21 cellular contexts compared by ENCODE assay signal in genomic region chr18:56903686-56904085, GRCh38.
DNase-seq lines count a peak whose midpoint lies in the region; ATAC-seq, FAIRE-seq and TF ChIP-seq lines count a peak whose summit lies in the region.
"Had no signal": no experiment of that assay in that cellular context is flagged by ENCODE, and none has a peak within 500 bp of the region (broad histone marks: within the 10 kb centered on the region; RNA-seq: fewer than 3 reads in every experiment).

No MANE protein-coding gene starts in this region.

- no peak for DNase-seq in D721Med (ENCODE audit: insufficient read length, low spot score)
- DNase-seq in ELR (ENCODE audit: low read depth), result peak; percentile 10
- peak; percentile 27 for DNase-seq in fibroblast of the aortic adventitia (ENCODE audit: low read depth)
- DNase-seq in T1000 (lab: John Stamatoyannopoulos, UW), result no peak
- DNase-seq in activated CD4-positive, alpha-beta memory T cell treated with anti-CD3 and anti-CD28 coated beads, Interleukin-2, amount 10 ng/mL, durations not matched to agents 7 days and 5 days, result no peak
- no peak for DNase-seq in NOMO-1 treated with dmso at 0.1 percent for 144 hours (lab: John Stamatoyannopoulos, UW; ENCODE audit: unreplicated experiment)
- DNase-seq: Caco-2; CD4-positive, CD25-positive, alpha-beta regulatory T cell; CD8-positive, alpha-beta T cell; DMS153; DND-41; H9 had no signal

- H3K4me3 ChIP-seq in fibroblast of the aortic adventitia (ENCODE audit: low read depth, low read length), result no peak overlapping the region
- H3K4me3 ChIP-seq: BLaER1, GM23338 had no signal

- CTCF ChIA-PET in activated CD4-positive, alpha-beta memory T cell treated with anti-CD3 and anti-CD28 coated beads, Interleukin-2, amount 10 ng/mL, durations not matched to agents 7 days and 5 days (lab: Charles Lee), result no interaction called here

- FAIRE-seq in D721Med (lab: Jason Lieb, UNC), result peak; percentile 91
- FAIRE-seq: A204.1, G401.6, GM12892, GM19239 had no signal

- no peak overlapping the region for H3K27ac Mint-ChIP-seq in activated CD4-positive, alpha-beta memory T cell treated with anti-CD3 and anti-CD28 coated beads, Interleukin-2, amount 10 ng/mL, durations not matched to agents 7 days and 5 days
- H3K27ac Mint-ChIP-seq: B cell; CD4-positive, CD25-positive, alpha-beta regulatory T cell; CD8-positive, alpha-beta T cell; GM23338; H9 had no signal

- peaks cover 2% of the 10 kb centered on the region for H3K36me3 Mint-ChIP-seq in activated CD4-positive, alpha-beta memory T cell treated with anti-CD3 and anti-CD28 coated beads, Interleukin-2, amount 10 ng/mL, durations not matched to agents 7 days and 5 days (ENCODE audit: low read depth)

- TF ChIP-seq CTCF in D721Med (IDR thresholded peaks at IDR 0.05; ENCODE audit: insufficient read depth, missing control alignments) (no peak), fibroblast of the aortic adventitia (IDR thresholded peaks at IDR 0.05; ENCODE audit: insufficient read depth, low read length) (no peak)

- H3K4me3 Mint-ChIP-seq in activated CD4-positive, alpha-beta memory T cell treated with anti-CD3 and anti-CD28 coated beads, Interleukin-2, amount 10 ng/mL, durations not matched to agents 7 days and 5 days, result no peak overlapping the region
- H3K4me3 Mint-ChIP-seq: B cell; CD4-positive, CD25-positive, alpha-beta regulatory T cell; CD8-positive, alpha-beta T cell; GM23338; H9 had no signal

- H3K27me3 Mint-ChIP-seq in activated CD4-positive, alpha-beta memory T cell treated with anti-CD3 and anti-CD28 coated beads, Interleukin-2, amount 10 ng/mL, durations not matched to agents 7 days and 5 days, result no peaks in the 10 kb centered on the region
- H3K27me3 Mint-ChIP-seq: B cell; CD4-positive, CD25-positive, alpha-beta regulatory T cell had no signal

- peaks cover 4% of the 10 kb centered on the region for H3K4me1 Mint-ChIP-seq in activated CD4-positive, alpha-beta memory T cell treated with anti-CD3 and anti-CD28 coated beads, Interleukin-2, amount 10 ng/mL, durations not matched to agents 7 days and 5 days
- H3K4me1 Mint-ChIP-seq: B cell had no signal

- POLR2A ChIA-PET in activated CD4-positive, alpha-beta memory T cell treated with anti-CD3 and anti-CD28 coated beads, Interleukin-2, amount 10 ng/mL, durations not matched to agents 7 days and 5 days (lab: Charles Lee), result no interaction called here

- no peaks in the 10 kb centered on the region for H3K9me3 Mint-ChIP-seq in activated CD4-positive, alpha-beta memory T cell treated with anti-CD3 and anti-CD28 coated beads, Interleukin-2, amount 10 ng/mL, durations not matched to agents 7 days and 5 days
- H3K9me3 Mint-ChIP-seq: CD8-positive, alpha-beta T cell; GM23338; H9 had no signal

- ATAC-seq in HG03045 (IDR thresholded peaks at IDR 0.05; ENCODE audit: unreplicated experiment), result no peak
- ATAC-seq: CD8-positive, alpha-beta T cell; GM23338; HCT116 had no signal

Comparison
In these comparisons a context has a peak if more than half of its experiments do, and no peak if none do; other contexts are left out.
1. DNase-seq: peak in ELR (single experiment) and fibroblast of the aortic adventitia (single experiment); none in D721Med (single experiment), T1000 (single experiment), activated CD4-positive, alpha-beta memory T cell treated with anti-CD3 and anti-CD28 coated beads, Interleukin-2, amount 10 ng/mL, durations not matched to agents 7 days and 5 days (single experiment) and NOMO-1 treated with dmso at 0.1 percent for 144 hours (single experiment).